8 cellular contexts compared by ENCODE assay signal in the genomic region with DNA sequence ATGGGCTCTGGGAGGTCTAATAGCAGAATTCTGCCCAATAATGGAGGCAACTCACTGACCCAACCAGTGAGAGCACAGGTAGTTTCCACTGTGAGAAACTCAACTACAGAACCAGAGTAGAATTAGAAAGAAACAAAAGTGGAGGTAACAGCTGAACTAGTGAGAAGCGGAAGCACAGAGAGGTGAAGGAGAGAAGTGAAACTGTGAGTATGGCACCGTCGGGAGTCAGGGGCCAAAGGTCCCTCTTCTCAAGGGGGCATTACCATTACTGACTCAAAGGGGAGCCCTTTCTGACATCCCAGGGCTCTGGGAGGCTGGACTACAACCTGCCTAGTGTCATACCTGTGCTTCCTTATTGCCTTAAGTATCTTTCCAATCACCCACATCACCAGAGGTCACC.
A peak's percentile ranks its signal among the peaks of the same experiment; 100 is the strongest.
DNase-seq lines count a peak whose midpoint lies in the region; ATAC-seq and FAIRE-seq lines count a peak whose summit lies in the region.
"Not testable (repeated sequence)": the region's sequence is repeated elsewhere in the genome, so short reads cannot be mapped to it uniquely, and the experiment has no call there.

No MANE protein-coding gene starts in this region.

- H3K36me3 Mint-ChIP-seq in memory B cell, result not testable (repeated sequence)

- FAIRE-seq in GM19239 (lab: Jason Lieb, UNC), result peak; percentile 56

- H3K4me3 Mint-ChIP-seq in memory B cell, result not testable (repeated sequence)

- H3K9me3 Mint-ChIP-seq in memory B cell, result not testable (repeated sequence)

- peak; percentile 34 for ATAC-seq in GM18520 (IDR thresholded peaks at IDR 0.05; ENCODE audit: unreplicated experiment)
- peak; percentile 54 for ATAC-seq in GM21367 (IDR thresholded peaks at IDR 0.05; ENCODE audit: unreplicated experiment)
- peak; percentile 76 for ATAC-seq in GM21717 (IDR thresholded peaks at IDR 0.05; ENCODE audit: unreplicated experiment)
- peak; percentile 60 for ATAC-seq in HG02852 (IDR thresholded peaks at IDR 0.05; ENCODE audit: unreplicated experiment)
- ATAC-seq in HG03103 (IDR thresholded peaks at IDR 0.05; ENCODE audit: low read depth, unreplicated experiment), result peak; percentile 62
- peak; percentile 64 for ATAC-seq in HG03442 (IDR thresholded peaks at IDR 0.05; ENCODE audit: unreplicated experiment)
- peak; percentile 74 for ATAC-seq in memory B cell (ENCODE audit: low read depth)

- not testable (repeated sequence) for H3K4me1 Mint-ChIP-seq in memory B cell

- not testable (repeated sequence) for H3K27ac Mint-ChIP-seq in memory B cell

- not testable (repeated sequence) for H3K27me3 Mint-ChIP-seq in memory B cell

- not testable (repeated sequence) for DNase-seq in GM19239 (ENCODE audit: insufficient read length, low spot score); memory B cell (ENCODE audit: low spot score in 2 of 2)
